In the genomic region with DNA sequence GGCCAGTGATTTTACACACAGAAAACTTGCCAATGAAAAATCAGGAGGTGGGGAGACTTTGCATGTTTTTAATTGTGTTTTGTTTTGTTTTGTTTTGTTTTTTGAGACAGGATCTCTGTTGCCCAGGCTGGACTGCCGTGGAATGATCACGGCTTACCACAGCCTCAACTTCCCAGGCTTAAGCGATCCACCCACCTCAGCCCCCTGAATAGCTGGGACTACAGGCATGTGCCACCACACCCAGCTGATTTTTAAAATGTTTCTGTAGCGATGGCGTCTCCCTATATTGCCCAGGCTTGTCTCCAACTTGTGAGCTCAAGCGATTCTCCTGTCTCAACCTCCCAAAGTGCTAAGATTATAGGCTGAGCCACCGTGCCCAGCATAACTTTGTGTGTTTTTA, we compare ENCODE assay signal across 21 cellular contexts.
"Had no signal": no experiment of that assay in that cellular context is flagged by ENCODE, and none has a peak within 500 bp of the region (broad histone marks: within the 10 kb centered on the region; RNA-seq: fewer than 3 reads in every experiment).

No MANE protein-coding gene starts in this region.

- H3K4me1 ChIP-seq: colonic mucosa, parathyroid adenoma, prostate gland, right lobe of liver had no signal

- H3K36me3 Mint-ChIP-seq: natural killer cell treated with Interleukin-12 subunit alpha and Interleukin-12 subunit beta and Interleukin-15 and Interleukin-18, amount 100 ng/mL, for 72 hours; stimulated activated naive B cell treated with anti-CD40 and anti-IgM and Interleukin-4, amounts not matched to agents 10 μg/mL and 1 μg/mL and 100 μg/mL, for 72 hours had no signal

- H3K4me1 Mint-ChIP-seq: stimulated activated naive B cell treated with anti-CD40 and anti-IgM and Interleukin-4, amounts not matched to agents 10 μg/mL and 1 μg/mL and 100 μg/mL, for 72 hours had no signal

- H3K4me3 Mint-ChIP-seq: natural killer cell treated with Interleukin-12 subunit alpha and Interleukin-12 subunit beta and Interleukin-15 and Interleukin-18, amount 100 ng/mL, for 72 hours; stimulated activated naive B cell treated with anti-CD40 and anti-IgM and Interleukin-4, amounts not matched to agents 10 μg/mL and 1 μg/mL and 100 μg/mL, for 72 hours had no signal

- FAIRE-seq: frontal cortex had no signal

- H3K27me3 Mint-ChIP-seq: natural killer cell treated with Interleukin-12 subunit alpha and Interleukin-12 subunit beta and Interleukin-15 and Interleukin-18, amount 100 ng/mL, for 72 hours; stimulated activated naive B cell treated with anti-CD40 and anti-IgM and Interleukin-4, amounts not matched to agents 10 μg/mL and 1 μg/mL and 100 μg/mL, for 72 hours had no signal

- H3K27me3 ChIP-seq: colonic mucosa, heart left ventricle, right lobe of liver, stomach, transverse colon had no signal

- ATAC-seq: heart left ventricle; natural killer cell treated with Interleukin-12 subunit alpha and Interleukin-12 subunit beta and Interleukin-15 and Interleukin-18, amount 100 ng/mL, for 72 hours; right lobe of liver; stimulated activated naive B cell treated with anti-CD40 and anti-IgM and Interleukin-4, amounts not matched to agents 10 μg/mL and 1 μg/mL and 100 μg/mL, for 72 hours had no signal

- H3K4me3 ChIP-seq: colonic mucosa, heart left ventricle, prostate gland, right lobe of liver, skin epidermis, stomach, thoracic aorta, transverse colon had no signal

- H3K27ac Mint-ChIP-seq: natural killer cell treated with Interleukin-12 subunit alpha and Interleukin-12 subunit beta and Interleukin-15 and Interleukin-18, amount 100 ng/mL, for 72 hours; stimulated activated naive B cell treated with anti-CD40 and anti-IgM and Interleukin-4, amounts not matched to agents 10 μg/mL and 1 μg/mL and 100 μg/mL, for 72 hours had no signal

- H3K9me3 ChIP-seq: colonic mucosa, heart left ventricle, prostate gland, right lobe of liver, stomach, thoracic aorta, transverse colon had no signal

- DNase-seq: cerebellar nuclear complex; colonic mucosa; dermis blood vessel endothelial cell; erythroblast; heart left ventricle; hippocampal formation; kidney glomerular epithelial cell; mesendoderm; right lobe of liver; stimulated activated CD4-positive, alpha-beta T cell treated with anti-CD3 and anti-CD28 coated beads, Interleukin-2, amount 100 ng/mL, for 24 hours; stimulated activated CD4-positive, alpha-beta T cell treated with anti-CD3 and anti-CD28 coated beads, Interleukin-4, amount 100 ng/mL, for 4 hours; stimulated activated naive B cell treated with anti-CD40 and anti-IgM and Interleukin-4, amounts not matched to agents 10 μg/mL and 1 μg/mL and 100 μg/mL, for 72 hours; stomach; substantia nigra; transverse colon had no signal

- H3K79me2 ChIP-seq: parathyroid adenoma had no signal

- H3K36me3 ChIP-seq: colonic mucosa, prostate gland, right lobe of liver, stomach, thoracic aorta, transverse colon had no signal

- H3K9ac ChIP-seq: parathyroid adenoma had no signal

- H3K9me3 Mint-ChIP-seq: stimulated activated naive B cell treated with anti-CD40 and anti-IgM and Interleukin-4, amounts not matched to agents 10 μg/mL and 1 μg/mL and 100 μg/mL, for 72 hours had no signal

- H3K27ac ChIP-seq: colonic mucosa, parathyroid adenoma, prostate gland, right lobe of liver, skin epidermis, stomach, thoracic aorta, transverse colon had no signal

- H2AFZ ChIP-seq: parathyroid adenoma had no signal
